Comparison of ENCODE assay signal across 1 cellular context in the genomic region with DNA sequence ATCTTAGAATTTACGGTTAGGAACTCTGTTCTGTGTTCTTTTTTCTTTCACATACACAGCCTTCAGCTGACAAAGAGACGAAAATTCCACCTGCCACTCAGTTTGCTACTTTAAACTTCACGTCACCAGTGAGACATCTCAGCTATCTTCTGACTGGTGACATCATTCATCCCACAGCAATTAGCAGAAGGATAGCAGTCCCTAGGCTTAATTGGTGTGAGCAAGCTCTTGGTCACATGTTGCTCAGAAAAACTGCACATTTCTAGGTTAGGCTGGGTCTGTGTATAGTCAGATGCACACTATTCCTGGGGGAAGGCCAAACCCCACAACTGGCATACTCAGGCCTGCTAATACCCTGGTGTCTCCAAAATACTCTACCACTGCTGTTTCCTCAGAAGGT.
A peak's percentile ranks its signal among the peaks of the same experiment; 100 is the strongest.
TF ChIP-seq lines count a peak whose summit lies in the region.

No MANE protein-coding gene starts in this region.

TF ChIP-seq in HepG2, 621 proteins besides CTCF, POLR2A, EP300 and RAD21:
- TF ChIP-seq ATF7 (IDR thresholded peaks at IDR 0.05) = peak; percentile 79
- no peak for TF ChIP-seq ATF7 (CRISPR knock-in tag; IDR thresholded peaks at IDR 0.05)
- TF ChIP-seq CREB1 (IDR thresholded peaks at IDR 0.05) = peak; percentile 91
- TF ChIP-seq CREB1 (CRISPR knock-in tag; IDR thresholded peaks at IDR 0.05) = no peak
- TF ChIP-seq MED8 (CRISPR knock-in tag; IDR thresholded peaks at IDR 0.05; ENCODE audit: insufficient replicate concordance) = no peak
- TF ChIP-seq ZBTB21 (CRISPR knock-in tag; IDR thresholded peaks at IDR 0.05) = 0 out of 2 replicates have a peak, but pooled peaks have one; percentile 50
